1 cellular context compared by ENCODE assay signal in the genomic region with DNA sequence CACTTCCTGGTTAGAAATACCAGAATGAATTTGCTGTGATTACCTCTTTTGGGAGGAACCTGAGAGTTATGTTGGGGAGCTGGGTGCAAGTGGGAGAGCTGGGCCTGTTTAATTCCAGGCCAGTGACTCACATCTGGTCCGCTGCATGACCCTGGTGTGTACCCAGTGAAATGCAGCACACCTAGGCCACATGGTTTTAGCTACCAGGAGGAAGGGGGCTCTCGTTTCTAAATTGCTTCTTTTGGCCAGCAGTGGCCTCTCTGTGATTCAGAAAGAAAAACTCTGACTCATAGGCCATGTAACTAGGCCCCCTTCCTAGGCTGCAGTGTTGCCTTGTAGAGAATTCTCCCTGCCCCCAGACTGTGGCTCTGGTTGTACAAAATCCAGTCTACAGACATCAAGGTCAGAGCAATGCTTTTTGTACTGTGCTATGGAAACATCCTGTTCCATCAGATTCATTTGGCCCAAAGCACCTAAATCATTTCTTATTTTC.
TF ChIP-seq lines count a peak whose summit lies in the region.

No MANE protein-coding gene starts in this region.

TF ChIP-seq in HepG2, 621 proteins besides CTCF, POLR2A, EP300 and RAD21 (continued from another document and continues in another):
- TF ChIP-seq NR2F1 (CRISPR knock-in tag; IDR thresholded peaks at IDR 0.05): peak; percentile 46 to 71; a peak in 3 of 4 replicates
- peak; percentile 86 for TF ChIP-seq FOXA3 (CRISPR knock-in tag; IDR thresholded peaks at IDR 0.05)
- TF ChIP-seq, protein P1, sequence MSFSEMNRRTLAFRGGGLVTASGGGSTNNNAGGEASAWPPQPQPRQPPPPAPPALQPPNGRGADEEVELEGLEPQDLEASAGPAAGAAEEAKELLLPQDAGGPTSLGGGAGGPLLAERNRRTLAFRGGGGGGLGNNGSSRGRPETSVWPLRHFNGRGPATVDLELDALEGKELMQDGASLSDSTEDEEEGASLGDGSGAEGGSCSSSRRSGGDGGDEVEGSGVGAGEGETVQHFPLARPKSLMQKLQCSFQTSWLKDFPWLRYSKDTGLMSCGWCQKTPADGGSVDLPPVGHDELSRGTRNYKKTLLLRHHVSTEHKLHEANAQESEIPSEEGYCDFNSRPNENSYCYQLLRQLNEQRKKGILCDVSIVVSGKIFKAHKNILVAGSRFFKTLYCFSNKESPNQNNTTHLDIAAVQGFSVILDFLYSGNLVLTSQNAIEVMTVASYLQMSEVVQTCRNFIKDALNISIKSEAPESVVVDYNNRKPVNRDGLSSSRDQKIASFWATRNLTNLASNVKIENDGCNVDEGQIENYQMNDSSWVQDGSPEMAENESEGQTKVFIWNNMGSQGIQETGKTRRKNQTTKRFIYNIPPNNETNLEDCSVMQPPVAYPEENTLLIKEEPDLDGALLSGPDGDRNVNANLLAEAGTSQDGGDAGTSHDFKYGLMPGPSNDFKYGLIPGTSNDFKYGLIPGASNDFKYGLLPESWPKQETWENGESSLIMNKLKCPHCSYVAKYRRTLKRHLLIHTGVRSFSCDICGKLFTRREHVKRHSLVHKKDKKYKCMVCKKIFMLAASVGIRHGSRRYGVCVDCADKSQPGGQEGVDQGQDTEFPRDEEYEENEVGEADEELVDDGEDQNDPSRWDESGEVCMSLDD (CRISPR knock-in tag; IDR thresholded peaks at IDR 0.05; ENCODE audit: borderline replicate concordance): no peak
- TF ChIP-seq MTF2 (CRISPR knock-in tag; IDR thresholded peaks at IDR 0.05; ENCODE audit: borderline replicate concordance): no peak
- no peak for TF ChIP-seq MXD4 (CRISPR knock-in tag; IDR thresholded peaks at IDR 0.05)
- TF ChIP-seq, protein P2, sequence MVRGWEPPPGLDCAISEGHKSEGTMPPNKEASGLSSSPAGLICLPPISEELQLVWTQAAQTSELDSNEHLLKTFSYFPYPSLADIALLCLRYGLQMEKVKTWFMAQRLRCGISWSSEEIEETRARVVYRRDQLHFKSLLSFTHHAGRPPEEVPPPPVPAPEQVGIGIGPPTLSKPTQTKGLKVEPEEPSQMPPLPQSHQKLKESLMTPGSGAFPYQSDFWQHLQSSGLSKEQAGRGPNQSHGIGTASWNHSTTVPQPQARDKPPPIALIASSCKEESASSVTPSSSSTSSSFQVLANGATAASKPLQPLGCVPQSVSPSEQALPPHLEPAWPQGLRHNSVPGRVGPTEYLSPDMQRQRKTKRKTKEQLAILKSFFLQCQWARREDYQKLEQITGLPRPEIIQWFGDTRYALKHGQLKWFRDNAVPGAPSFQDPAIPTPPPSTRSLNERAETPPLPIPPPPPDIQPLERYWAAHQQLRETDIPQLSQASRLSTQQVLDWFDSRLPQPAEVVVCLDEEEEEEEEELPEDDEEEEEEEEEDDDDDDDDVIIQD (CRISPR knock-in tag; IDR thresholded peaks at IDR 0.05; ENCODE audit: low read depth): peak; percentile 35; the same call in 1 of the 2 replicates
- TF ChIP-seq ZSCAN22 (CRISPR knock-in tag; IDR thresholded peaks at IDR 0.05): no peak
- TF ChIP-seq FOXA1 (IDR thresholded peaks at IDR 0.05): no peak
- peak; percentile 86 for TF ChIP-seq FOXA1 (CRISPR knock-in tag; IDR thresholded peaks at IDR 0.05)
- 0 out of 2 replicates have a peak, but pooled peaks have one; percentile 65 for TF ChIP-seq AHR (CRISPR knock-in tag; IDR thresholded peaks at IDR 0.05)
- TF ChIP-seq ZHX1 (CRISPR knock-in tag; IDR thresholded peaks at IDR 0.05; ENCODE audit: low read depth): no peak
- no peak for TF ChIP-seq SIX4 (CRISPR knock-in tag; IDR thresholded peaks at IDR 0.05)
- TF ChIP-seq NCOA5 (CRISPR knock-in tag; IDR thresholded peaks at IDR 0.05): no peak
- no peak for TF ChIP-seq ISX (CRISPR knock-in tag; conservative IDR thresholded peaks at IDR 0.05)
- TF ChIP-seq TP53 (CRISPR knock-in tag; conservative IDR thresholded peaks at IDR 0.05): no peak
- no peak for TF ChIP-seq ZNF3 (CRISPR knock-in tag; IDR thresholded peaks at IDR 0.05)
- no peak for TF ChIP-seq RFX5 (IDR thresholded peaks at IDR 0.05; ENCODE audit: low read depth, low read length)
- no peak for TF ChIP-seq NONO (IDR thresholded peaks at IDR 0.05)
- TF ChIP-seq NONO (CRISPR knock-in tag; conservative IDR thresholded peaks at IDR 0.05): no peak
- TF ChIP-seq ZNF296 (CRISPR knock-in tag; conservative IDR thresholded peaks at IDR 0.05): no peak
- 0 out of 2 replicates have a peak, but pooled peaks have one; percentile 34 for TF ChIP-seq ZBTB38 (CRISPR knock-in tag; IDR thresholded peaks at IDR 0.05)
- TF ChIP-seq MYC (CRISPR knock-in tag; IDR thresholded peaks at IDR 0.05; ENCODE audit: borderline replicate concordance): peak; percentile 89
- TF ChIP-seq KDM4B (CRISPR knock-in tag; IDR thresholded peaks at IDR 0.05): peak; percentile 43; the same call in 1 of the 2 replicates
- TF ChIP-seq ELF3 (CRISPR knock-in tag; IDR thresholded peaks at IDR 0.05): peak; percentile 86
- peak; percentile 40 for TF ChIP-seq TBL1XR1 (IDR thresholded peaks at IDR 0.05; ENCODE audit: borderline replicate concordance, low read length, partially characterized antibody)
- peak; percentile 43; the same call in 1 of the 2 replicates for TF ChIP-seq PHF21A (CRISPR knock-in tag; IDR thresholded peaks at IDR 0.05)
- no peak for TF ChIP-seq HNRNPK (IDR thresholded peaks at IDR 0.05; ENCODE audit: low read depth, low read length, poor library complexity, severe bottlenecking)
- TF ChIP-seq NCOR1 (IDR thresholded peaks at IDR 0.05; ENCODE audit: borderline replicate concordance, low read length): no peak; the same call in 1 of the 2 replicates
- TF ChIP-seq, protein P3, sequence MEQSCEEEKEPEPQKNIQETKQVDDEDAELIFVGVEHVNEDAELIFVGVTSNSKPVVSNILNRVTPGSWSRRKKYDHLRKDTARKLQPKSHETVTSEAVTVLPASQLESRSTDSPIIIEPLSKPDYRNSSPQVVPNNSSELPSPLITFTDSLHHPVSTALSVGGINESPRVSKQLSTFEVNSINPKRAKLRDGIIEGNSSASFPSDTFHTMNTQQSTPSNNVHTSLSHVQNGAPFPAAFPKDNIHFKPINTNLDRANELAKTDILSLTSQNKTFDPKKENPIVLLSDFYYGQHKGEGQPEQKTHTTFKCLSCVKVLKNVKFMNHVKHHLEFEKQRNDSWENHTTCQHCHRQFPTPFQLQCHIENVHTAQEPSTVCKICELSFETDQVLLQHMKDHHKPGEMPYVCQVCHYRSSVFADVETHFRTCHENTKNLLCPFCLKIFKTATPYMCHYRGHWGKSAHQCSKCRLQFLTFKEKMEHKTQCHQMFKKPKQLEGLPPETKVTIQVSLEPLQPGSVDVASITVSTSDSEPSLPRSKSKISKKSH (CRISPR knock-in tag; IDR thresholded peaks at IDR 0.05; ENCODE audit: borderline replicate concordance): no peak
- TF ChIP-seq ZNF614 (CRISPR knock-in tag; IDR thresholded peaks at IDR 0.05; ENCODE audit: borderline replicate concordance): no peak
- TF ChIP-seq PHF20 (CRISPR knock-in tag; IDR thresholded peaks at IDR 0.05): no peak
- 0 out of 2 replicates have a peak, but pooled peaks have one; percentile 13 for TF ChIP-seq HOXD1 (CRISPR knock-in tag; IDR thresholded peaks at IDR 0.05)
- TF ChIP-seq, protein P4, sequence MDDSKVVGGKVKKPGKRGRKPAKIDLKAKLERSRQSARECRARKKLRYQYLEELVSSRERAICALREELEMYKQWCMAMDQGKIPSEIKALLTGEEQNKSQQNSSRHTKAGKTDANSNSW (CRISPR knock-in tag; IDR thresholded peaks at IDR 0.05; ENCODE audit: borderline replicate concordance): no peak
- TF ChIP-seq, protein P5, sequence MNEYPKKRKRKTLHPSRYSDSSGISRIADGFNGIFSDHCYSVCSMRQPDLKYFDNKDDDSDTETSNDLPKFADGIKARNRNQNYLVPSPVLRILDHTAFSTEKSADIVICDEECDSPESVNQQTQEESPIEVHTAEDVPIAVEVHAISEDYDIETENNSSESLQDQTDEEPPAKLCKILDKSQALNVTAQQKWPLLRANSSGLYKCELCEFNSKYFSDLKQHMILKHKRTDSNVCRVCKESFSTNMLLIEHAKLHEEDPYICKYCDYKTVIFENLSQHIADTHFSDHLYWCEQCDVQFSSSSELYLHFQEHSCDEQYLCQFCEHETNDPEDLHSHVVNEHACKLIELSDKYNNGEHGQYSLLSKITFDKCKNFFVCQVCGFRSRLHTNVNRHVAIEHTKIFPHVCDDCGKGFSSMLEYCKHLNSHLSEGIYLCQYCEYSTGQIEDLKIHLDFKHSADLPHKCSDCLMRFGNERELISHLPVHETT (CRISPR knock-in tag; conservative IDR thresholded peaks at IDR 0.05): no peak
- TF ChIP-seq ARID5B (CRISPR knock-in tag; IDR thresholded peaks at IDR 0.05): peak; percentile 76
- TF ChIP-seq ZNF747 (CRISPR knock-in tag; IDR thresholded peaks at IDR 0.05; ENCODE audit: borderline replicate concordance): no peak; the same call in 1 of the 2 replicates
- TF ChIP-seq ZNF652 (CRISPR knock-in tag; IDR thresholded peaks at IDR 0.05; ENCODE audit: borderline replicate concordance, low read depth): no peak
- no peak for TF ChIP-seq TEAD2 (CRISPR knock-in tag; IDR thresholded peaks at IDR 0.05)
- no peak for TF ChIP-seq IKZF4 (CRISPR knock-in tag; IDR thresholded peaks at IDR 0.05; ENCODE audit: borderline replicate concordance, low read depth, not compliant biosample characterization)
- no peak for TF ChIP-seq ZNF7 (CRISPR knock-in tag; IDR thresholded peaks at IDR 0.05)
- TF ChIP-seq ZBTB43 (CRISPR knock-in tag; conservative IDR thresholded peaks at IDR 0.05): 0 out of 2 replicates have a peak, but pooled peaks have one; percentile 39
- no peak for TF ChIP-seq MLXIP (CRISPR knock-in tag; IDR thresholded peaks at IDR 0.05; ENCODE audit: borderline replicate concordance)
- TF ChIP-seq ZNF224 (CRISPR knock-in tag; IDR thresholded peaks at IDR 0.05): no peak
